Comparison of ENCODE assay signal across 8 cellular contexts in genomic region chr7:114663502-114663901, GRCh38.
DNase-seq lines count a peak whose midpoint lies in the region; ATAC-seq, FAIRE-seq and TF ChIP-seq lines count a peak whose summit lies in the region.

No MANE protein-coding gene starts in this region.

- no peak overlapping the region for H2BK120ac ChIP-seq in mesenchymal stem cell (ENCODE audit: low read depth, low read length)

- no peak overlapping the region for H3K9ac ChIP-seq in mesenchymal stem cell (ENCODE audit: low read length)

- no peak overlapping the region for H3K23ac ChIP-seq in mesenchymal stem cell (ENCODE audit: low read length in 2 of 2)

- TF ChIP-seq POLR2A in vagina (IDR thresholded peaks at IDR 0.05) = no peak

- no peak overlapping the region for H3K27ac ChIP-seq in mesenchymal stem cell (ENCODE audit: low read length, poor library complexity, severe bottlenecking)
- no peak overlapping the region for H3K27ac ChIP-seq in vagina

- H3K27me3 ChIP-seq in GM06990 (replicated peaks; ENCODE audit: control insufficient read depth, insufficient read depth, low read length) (no peaks in the 10 kb centered on the region), mesenchymal stem cell (ENCODE audit: control insufficient read depth in 1 of 2, insufficient read depth in 1 of 2, low read length in 2 of 2) (no peaks in the 10 kb centered on the region), vagina (no peaks in the 10 kb centered on the region)

- no peak overlapping the region for H2BK12ac ChIP-seq in mesenchymal stem cell (ENCODE audit: low read length in 2 of 2)

- no peak overlapping the region for H3K14ac ChIP-seq in mesenchymal stem cell (ENCODE audit: low read length in 2 of 2)

- H2AK5ac ChIP-seq in mesenchymal stem cell (ENCODE audit: low read length, severe bottlenecking) = no peak overlapping the region

- H3K4me3 ChIP-seq in GM06990 (replicated peaks; ENCODE audit: low read depth, low read length) = no peak overlapping the region
- no peak overlapping the region for H3K4me3 ChIP-seq in mesenchymal stem cell (ENCODE audit: insufficient read depth in 1 of 2, low read depth in 1 of 2, low read length in 2 of 2)
- H3K4me3 ChIP-seq in vagina = no peak overlapping the region

- H3K4ac ChIP-seq in mesenchymal stem cell (ENCODE audit: low read depth in 1 of 2, low read length in 2 of 2) = no peak overlapping the region

- no peak overlapping the region for H4K8ac ChIP-seq in mesenchymal stem cell (ENCODE audit: low read length)

- no peak overlapping the region for H3K18ac ChIP-seq in mesenchymal stem cell (ENCODE audit: low read depth in 1 of 2, low read length in 2 of 2)

- H2BK5ac ChIP-seq in mesenchymal stem cell (ENCODE audit: low read depth, low read length, poor library complexity, severe bottlenecking) = no peak overlapping the region

- TF ChIP-seq CTCF in GM06990 (IDR thresholded peaks at IDR 0.05; ENCODE audit: insufficient read depth, low read length, poor library complexity, severe bottlenecking) (peak; percentile 37), vagina (IDR thresholded peaks at IDR 0.05) (no peak)

- FAIRE-seq in TTC549 (lab: Jason Lieb, UNC) = peak; percentile 80

- H3K36me3 ChIP-seq in GM06990 (ENCODE audit: control insufficient read depth, insufficient read depth, low read length) (no peaks in the 10 kb centered on the region), mesenchymal stem cell (ENCODE audit: control insufficient read depth in 1 of 2, insufficient read depth in 2 of 2, low read depth in 1 of 2, low read length in 2 of 2) (peaks cover 0 to 25% of the 10 kb centered on the region in 2 experiments), vagina (no peaks in the 10 kb centered on the region)

- H3K4me2 ChIP-seq in mesenchymal stem cell (ENCODE audit: low read length, poor library complexity, severe bottlenecking) = no peak overlapping the region

- no peak overlapping the region for H4K91ac ChIP-seq in mesenchymal stem cell (ENCODE audit: low read length)

- H3K79me1 ChIP-seq in mesenchymal stem cell (replicated peaks; ENCODE audit: low read length, poor library complexity, severe bottlenecking) = no peaks in the 10 kb centered on the region

- DNase-seq in GM06990 (ENCODE audit: extremely low read depth, insufficient read length) = peak; percentile 22
- peak; percentile 13 for DNase-seq in NCI-H1048 (lab: John Stamatoyannopoulos, UW)
- peak; percentile 24 for DNase-seq in mesenchymal stem cell
- no peak for DNase-seq in HuH-7 (ENCODE audit: low spot score)
- no peak for DNase-seq in vagina (ENCODE audit: extremely low spot score in 2 of 2)
- no peak for DNase-seq in KG1 (lab: John Stamatoyannopoulos, UW)

- H2AFZ ChIP-seq in mesenchymal stem cell (ENCODE audit: low read depth, low read length) = no peak overlapping the region

- intact Hi-C loops in vagina (cut with DNase I) = no loop called here

- H3K9me3 ChIP-seq in mesenchymal stem cell (ENCODE audit: control insufficient read depth, low read length) (no peaks in the 10 kb centered on the region), vagina (no peaks in the 10 kb centered on the region)

- no peak for ATAC-seq in GM19035 (IDR thresholded peaks at IDR 0.05; ENCODE audit: unreplicated experiment)

- no peak overlapping the region for H2BK15ac ChIP-seq in mesenchymal stem cell (ENCODE audit: low read depth, poor library complexity, severe bottlenecking)

- H3K4me1 ChIP-seq in mesenchymal stem cell (ENCODE audit: control insufficient read depth, insufficient read depth, low read depth, low read length) (no peaks in the 10 kb centered on the region), vagina (no peaks in the 10 kb centered on the region)

- 77% methylated on average over 1 of the region's 1 CpG for WGBS in mesenchymal stem cell

Comparison
In these comparisons a context has a peak if more than half of its experiments do, and no peak if none do; other contexts are left out.
1. DNase-seq: peak in GM06990 (single experiment), NCI-H1048 (single experiment) and mesenchymal stem cell (single experiment); none in HuH-7 (single experiment), vagina (0 of 2) and KG1 (single experiment).